In the genomic region with DNA sequence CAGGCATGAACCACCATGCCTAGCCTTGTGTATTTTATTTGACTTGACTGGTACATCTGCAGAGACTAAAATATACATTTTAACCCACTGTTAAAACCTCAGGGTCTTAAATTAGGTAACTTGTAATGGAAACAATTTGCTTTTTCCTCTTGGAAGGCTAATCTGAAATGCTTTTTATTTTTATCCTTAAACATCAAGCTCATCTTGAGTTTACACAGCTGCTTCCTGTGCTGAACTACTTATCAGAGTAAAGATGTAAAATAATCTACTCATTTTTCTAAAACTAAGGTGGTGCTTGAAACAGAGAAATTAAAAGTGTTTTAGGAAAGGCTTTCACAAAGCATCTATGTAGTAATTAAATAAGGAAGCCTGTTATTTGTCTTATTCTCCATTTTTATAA, we compare ENCODE assay signal across 1 cellular context.
TF ChIP-seq lines count a peak whose summit lies in the region.

No MANE protein-coding gene starts in this region.

TF ChIP-seq in IMR-90, 13 proteins besides CTCF, POLR2A, EP300 and RAD21 (continued from another document):
- TF ChIP-seq, protein P1, sequence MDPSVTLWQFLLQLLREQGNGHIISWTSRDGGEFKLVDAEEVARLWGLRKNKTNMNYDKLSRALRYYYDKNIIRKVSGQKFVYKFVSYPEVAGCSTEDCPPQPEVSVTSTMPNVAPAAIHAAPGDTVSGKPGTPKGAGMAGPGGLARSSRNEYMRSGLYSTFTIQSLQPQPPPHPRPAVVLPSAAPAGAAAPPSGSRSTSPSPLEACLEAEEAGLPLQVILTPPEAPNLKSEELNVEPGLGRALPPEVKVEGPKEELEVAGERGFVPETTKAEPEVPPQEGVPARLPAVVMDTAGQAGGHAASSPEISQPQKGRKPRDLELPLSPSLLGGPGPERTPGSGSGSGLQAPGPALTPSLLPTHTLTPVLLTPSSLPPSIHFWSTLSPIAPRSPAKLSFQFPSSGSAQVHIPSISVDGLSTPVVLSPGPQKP (IDR thresholded peaks at IDR 0.05; ENCODE audit: borderline replicate concordance, low read depth, low read length): no peak
